Comparison of ENCODE assay signal across 18 cellular contexts in the genomic region with DNA sequence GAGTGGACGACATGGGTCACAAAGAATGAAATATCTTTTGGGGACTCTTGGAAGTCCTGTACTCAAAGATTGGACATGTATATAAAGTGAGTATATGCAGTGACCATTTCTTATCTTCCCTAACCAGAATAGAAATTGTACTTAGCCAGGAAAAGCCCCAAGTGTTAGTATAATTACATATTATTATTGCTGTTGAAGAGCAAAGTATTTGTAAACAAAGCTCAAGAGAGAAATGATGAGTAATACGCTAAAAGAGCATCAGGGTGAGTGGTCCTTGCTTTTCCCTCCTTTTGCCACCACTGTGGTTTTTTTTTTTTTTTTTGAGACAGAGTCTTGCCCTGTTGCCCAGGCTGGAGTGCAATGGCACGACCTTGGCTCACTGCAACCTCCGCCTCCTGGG. TPM values are rescaled to one million over a fixed set of nuclear protein-coding genes. Genes with fewer than 3 reads are reported as not detected.
A peak's percentile ranks its signal among the peaks of the same experiment; 100 is the strongest.
DNase-seq lines count a peak whose midpoint lies in the region; ATAC-seq and TF ChIP-seq lines count a peak whose summit lies in the region.
"Had no signal": no experiment of that assay in that cellular context is flagged by ENCODE, and none has a peak within 500 bp of the region (broad histone marks: within the 10 kb centered on the region; RNA-seq: fewer than 3 reads in every experiment).

No MANE protein-coding gene starts in this region.

- peaks cover 4 to 53% of the 10 kb centered on the region in 2 experiments for H3K27me3 ChIP-seq in mesenchymal stem cell (ENCODE audit: control insufficient read depth in 1 of 2, insufficient read depth in 1 of 2, low read length in 2 of 2)
- no peaks in the 10 kb centered on the region for H3K27me3 ChIP-seq in dorsolateral prefrontal cortex
- H3K27me3 ChIP-seq: BLaER1 had no signal

- H2BK5ac ChIP-seq in mesenchymal stem cell (ENCODE audit: low read depth, low read length, poor library complexity, severe bottlenecking) = no peak overlapping the region

- no peak overlapping the region for H2BK15ac ChIP-seq in mesenchymal stem cell (ENCODE audit: low read depth, poor library complexity, severe bottlenecking)

- WGBS in mesenchymal stem cell = 60% methylated on average over 4 of the region's 4 CpGs

- no peaks in the 10 kb centered on the region for H3K36me3 ChIP-seq in HEK293 (ENCODE audit: control insufficient read depth in 2 of 2, insufficient read depth in 1 of 2, low read length in 2 of 2)
- no peaks in the 10 kb centered on the region for H3K36me3 ChIP-seq in mesenchymal stem cell (ENCODE audit: control insufficient read depth in 1 of 2, insufficient read depth in 2 of 2, low read depth in 1 of 2, low read length in 2 of 2)
- H3K36me3 ChIP-seq: BLaER1 had no signal

- no peak overlapping the region for H3K14ac ChIP-seq in mesenchymal stem cell (ENCODE audit: low read length in 2 of 2)

- H4K8ac ChIP-seq in mesenchymal stem cell (ENCODE audit: low read length) = no peak overlapping the region

- H3K18ac ChIP-seq in mesenchymal stem cell (ENCODE audit: low read depth in 1 of 2, low read length in 2 of 2) = no peak overlapping the region

- no peak overlapping the region for H2AFZ ChIP-seq in mesenchymal stem cell (ENCODE audit: low read depth, low read length)
- H2AFZ ChIP-seq: GM23338 had no signal

- no peak overlapping the region for H3K23ac ChIP-seq in mesenchymal stem cell (ENCODE audit: low read length in 2 of 2)

- no peaks in the 10 kb centered on the region for H3K79me1 ChIP-seq in mesenchymal stem cell (replicated peaks; ENCODE audit: low read length, poor library complexity, severe bottlenecking)

- H3K4ac ChIP-seq in mesenchymal stem cell (ENCODE audit: low read depth in 1 of 2, low read length in 2 of 2) = no peak overlapping the region

- no peak overlapping the region for H3K4me2 ChIP-seq in mesenchymal stem cell (ENCODE audit: low read length, poor library complexity, severe bottlenecking)
- H3K4me2 ChIP-seq: BLaER1, GM23338 had no signal

- H3K9me3 ChIP-seq in HEK293 (ENCODE audit: control insufficient read depth, insufficient read depth, low read depth, low read length) (no peaks in the 10 kb centered on the region), mesenchymal stem cell (ENCODE audit: control insufficient read depth, low read length) (no peaks in the 10 kb centered on the region)
- H3K9me3 ChIP-seq: BLaER1, Caco-2 had no signal

- CTCF ChIA-PET in HEK293 (lab: Yijun Ruan, JAX) = interaction anchor here (0.6 to 1.2 kb wide), 4 partner anchors 30 to 246 kb away, joined by 3 read pairs; partner anchors contain the start of gene PSMB4

- H2BK120ac ChIP-seq in mesenchymal stem cell (ENCODE audit: low read depth, low read length) = no peak overlapping the region

- DNase-seq in DMS53 (lab: John Stamatoyannopoulos, UW) (peak; percentile 34), DMS53 treated with DMSO at 0.1 percent for 48 hours (lab: John Stamatoyannopoulos, UW; ENCODE audit: unreplicated experiment) (no peak), M059J (ENCODE audit: low read depth) (peak; percentile 48), mesenchymal stem cell (peak; percentile 29), dorsolateral prefrontal cortex (no peak)
- DNase-seq in stimulated activated CD4-positive, alpha-beta T cell treated with anti-CD3 and anti-CD28 coated beads, Interleukin-15, amount 100 ng/mL, for 24 hours = no peak
- DNase-seq: Caco-2; CD4-positive, CD25-positive, alpha-beta regulatory T cell; CD8-positive, alpha-beta T cell; DMS153; DMS79 treated with DMSO at 0.1 percent for 48 hours; H9 had no signal

- H4K91ac ChIP-seq in mesenchymal stem cell (ENCODE audit: low read length) = no peak overlapping the region

- H3K27ac ChIP-seq in HEK293 (ENCODE audit: extremely low read depth, low read depth, low read length) (no peak overlapping the region), mesenchymal stem cell (ENCODE audit: low read length, poor library complexity, severe bottlenecking) (no peak overlapping the region), dorsolateral prefrontal cortex (no peak overlapping the region)
- H3K27ac ChIP-seq: 22Rv1, BLaER1, C4-2B had no signal

- no peak overlapping the region for H3K9ac ChIP-seq in mesenchymal stem cell (ENCODE audit: low read length)
- H3K9ac ChIP-seq: BLaER1 had no signal

- POLR2A ChIA-PET in HEK293 (lab: Yijun Ruan, JAX) = interaction anchor here (0.9 to 2.5 kb wide), 2 partner anchors 10 to 35 kb away, joined by 7 read pairs; partner anchors contain the start of gene TUFT1

- no peak overlapping the region for H3K4me3 ChIP-seq in HEK293 (ENCODE audit: low read depth, low read length)
- H3K4me3 ChIP-seq in mesenchymal stem cell (ENCODE audit: insufficient read depth in 1 of 2, low read depth in 1 of 2, low read length in 2 of 2) = no peak overlapping the region
- H3K4me3 ChIP-seq in dorsolateral prefrontal cortex = no peak overlapping the region
- H3K4me3 ChIP-seq: BLaER1, GM23338 had no signal

- H2BK12ac ChIP-seq in mesenchymal stem cell (ENCODE audit: low read length in 2 of 2) = no peak overlapping the region

- H2AK5ac ChIP-seq in mesenchymal stem cell (ENCODE audit: low read length, severe bottlenecking) = no peak overlapping the region

- H3K4me1 ChIP-seq in HEK293 (ENCODE audit: control insufficient read depth, insufficient read depth, low read length) (no peaks in the 10 kb centered on the region), mesenchymal stem cell (ENCODE audit: control insufficient read depth, insufficient read depth, low read depth, low read length) (no peaks in the 10 kb centered on the region)

- intact Hi-C loops in dorsolateral prefrontal cortex (cut with DNase I) = no loop called here

- no peak for TF ChIP-seq CTCF in HEK293 (tag by site-specific recombination; IDR thresholded peaks at IDR 0.05)
- TF ChIP-seq CTCF in dorsolateral prefrontal cortex (IDR thresholded peaks at IDR 0.05 in 54 of 56, conservative IDR thresholded peaks at IDR 0.05 in 2 of 56; ENCODE audit: low read depth in 1 of 56, partially characterized antibody in 56 of 56) = no peak

- ATAC-seq in HG03342 (IDR thresholded peaks at IDR 0.05; ENCODE audit: unreplicated experiment) = no peak
- ATAC-seq: CD8-positive, alpha-beta T cell; GM23338 had no signal

TF ChIP-seq in HEK293, 187 proteins besides CTCF, POLR2A, EP300 and RAD21:
- TF ChIP-seq ZNF335 (tag by site-specific recombination; conservative IDR thresholded peaks at IDR 0.05) (peak; percentile 50; the same call in 1 of the 2 replicates), SP7 (tag by site-specific recombination; IDR thresholded peaks at IDR 0.05) (peak; percentile 99), FEZF1 (tag by site-specific recombination; IDR thresholded peaks at IDR 0.05) (peak; percentile 33; the same call in 1 of the 2 replicates), PRDM1 (tag by site-specific recombination; IDR thresholded peaks at IDR 0.05) (0 out of 2 replicates have a peak, but pooled peaks have one; percentile 16), ZNF10 (tag by site-specific recombination; IDR thresholded peaks at IDR 0.05) (no peak)

RNA-seq across cellular contexts. Expression of gene CGN, which starts 6.4 kb away (rescaled TPM):
- total RNA-seq in M059J (2014; rRNA removed; shearing (Covaris generic)) = 0.52 and 1.5 TPM in 2 replicates
- polyA plus RNA-seq in mesenchymal stem cell (2013, experiment 1 of 2) = 0.03 TPM
- polyA plus RNA-seq in mesenchymal stem cell (2013, experiment 2 of 2) = 0.04 TPM
- total RNA-seq in dorsolateral prefrontal cortex = 10 to 100 TPM in 32 of 120 experiments, 1 to 10 TPM in 88; 1.9 to 21.3 (median 7.9) TPM

RNA-seq across cellular contexts. Expression of gene TUFT1, which starts 35.4 kb away (rescaled TPM):
- 13.2 and 21.1 TPM in 2 replicates for total RNA-seq in M059J (2014; rRNA removed; shearing (Covaris generic))
- 5.8 TPM for polyA plus RNA-seq in mesenchymal stem cell (2013, experiment 1 of 2)
- 6.0 TPM for polyA plus RNA-seq in mesenchymal stem cell (2013, experiment 2 of 2)
- total RNA-seq in dorsolateral prefrontal cortex = 10 to 100 TPM in 45 of 120 experiments, 1 to 10 TPM in 75; 5.0 to 13.9 (median 9.3) TPM

RNA-seq across cellular contexts. Expression of gene POGZ, which starts 45.5 kb away (rescaled TPM):
- total RNA-seq in M059J (2014; rRNA removed; shearing (Covaris generic)) = 14.2 and 21.6 TPM in 2 replicates
- 22.7 TPM for polyA plus RNA-seq in mesenchymal stem cell (2013, experiment 1 of 2)
- 18.9 TPM for polyA plus RNA-seq in mesenchymal stem cell (2013, experiment 2 of 2)
- total RNA-seq in dorsolateral prefrontal cortex = 100 to 1,000 TPM; 132 to 285 (median 204) TPM

Comparison
In these comparisons a context has a peak if more than half of its experiments do, and no peak if none do; other contexts are left out.
1. DNase-seq: peak in DMS53 (single experiment), M059J (single experiment) and mesenchymal stem cell (single experiment); none in DMS53 treated with DMSO at 0.1 percent for 48 hours (single experiment), stimulated activated CD4-positive, alpha-beta T cell treated with anti-CD3 and anti-CD28 coated beads, Interleukin-15, amount 100 ng/mL, for 24 hours (single experiment) and dorsolateral prefrontal cortex (0 of 10).